ENCODE assay signal across 14 cellular contexts in genomic region chr22:37148031-37148651, GRCh38. TPM values are rescaled to one million over a fixed set of nuclear protein-coding genes. Genes with fewer than 3 reads are reported as not detected.
DNase-seq lines count a peak whose midpoint lies in the region; ATAC-seq and TF ChIP-seq lines count a peak whose summit lies in the region.
"Had no signal": no experiment of that assay in that cellular context is flagged by ENCODE, and none has a peak within 500 bp of the region (broad histone marks: within the 10 kb centered on the region; RNA-seq: fewer than 3 reads in every experiment).

No MANE protein-coding gene starts in this region.

- H3K4me3 Mint-ChIP-seq in stimulated activated naive CD8-positive, alpha-beta T cell treated with anti-CD3 and anti-CD28 coated beads, Interleukin-15, amount 100 ng/mL, for 72 hours, result peak overlapping the region; percentile 83 to 96

- H3K27me3 ChIP-seq in right cardiac atrium (ENCODE audit: control insufficient read depth, insufficient read depth), result no peaks in the 10 kb centered on the region
- peaks cover 0 to 21% of the 10 kb centered on the region in 2 donors for H3K27me3 ChIP-seq in tibial nerve
- H3K27me3 ChIP-seq: thyroid gland had no signal

- H3K4me3 ChIP-seq in right cardiac atrium (ENCODE audit: low read length) (no peak overlapping the region), tibial nerve (no peak overlapping the region)
- H3K4me3 ChIP-seq: esophagus muscularis mucosa, thyroid gland had no signal

- peaks cover 89% of the 10 kb centered on the region for H3K4me1 Mint-ChIP-seq in stimulated activated naive CD8-positive, alpha-beta T cell treated with anti-CD3 and anti-CD28 coated beads, Interleukin-15, amount 100 ng/mL, for 72 hours

- H3K9me3 Mint-ChIP-seq in stimulated activated naive CD8-positive, alpha-beta T cell treated with anti-CD3 and anti-CD28 coated beads, Interleukin-15, amount 100 ng/mL, for 72 hours, result peaks cover 0 to 15% of the 10 kb centered on the region in 2 donors

- H3K27ac Mint-ChIP-seq in stimulated activated naive CD8-positive, alpha-beta T cell treated with anti-CD3 and anti-CD28 coated beads, Interleukin-15, amount 100 ng/mL, for 72 hours, result peak overlapping the region; percentile 98

- no peak overlapping the region for H3K27ac ChIP-seq in right cardiac atrium (ENCODE audit: low read length)
- H3K27ac ChIP-seq in tibial nerve, result no peak overlapping the region
- H3K27ac ChIP-seq: esophagus muscularis mucosa, thyroid gland had no signal

- DNase-seq in right cardiac atrium, result peak in 2 of 3 donors; percentile 6 to 42
- DNase-seq in cardiac septum (ENCODE audit: low spot score), result no peak
- DNase-seq in activated CD4-positive, alpha-beta T cell treated with anti-CD3 and anti-CD28 coated beads, Interleukin-2, amount 50 U/mL, for 4 hours, result peak; percentile 35 to 50
- peak; percentile 29 for DNase-seq in effector CD4-positive, alpha-beta T cell
- DNase-seq in stimulated activated naive CD8-positive, alpha-beta T cell treated with anti-CD3 and anti-CD28 coated beads, Interleukin-15, amount 100 ng/mL, for 72 hours, result no peak
- DNase-seq in tibial nerve (ENCODE audit: low spot score in 2 of 2), result no peak
- no peak for DNase-seq in iPS-NIHi11 (ENCODE audit: low spot score)
- DNase-seq in NCI-H2227 (lab: John Stamatoyannopoulos, UW; ENCODE audit: unreplicated experiment), result no peak
- DNase-seq: ACHN, NCI-H187 treated with DMSO at 0.1 percent for 48 hours, thyroid gland had no signal

- no peak for ATAC-seq in right cardiac atrium
- no peak for ATAC-seq in stimulated activated naive CD8-positive, alpha-beta T cell treated with anti-CD3 and anti-CD28 coated beads, Interleukin-15, amount 100 ng/mL, for 72 hours

- no peaks in the 10 kb centered on the region for H3K4me1 ChIP-seq in right cardiac atrium (ENCODE audit: control insufficient read depth, insufficient read depth, low read length)
- peaks cover 0 to 4% (median 2%) of the 10 kb centered on the region in 4 donors for H3K4me1 ChIP-seq in tibial nerve
- H3K4me1 ChIP-seq: esophagus muscularis mucosa had no signal

- TF ChIP-seq POLR2A in tibial nerve (IDR thresholded peaks at IDR 0.05), result no peak

- H3K36me3 ChIP-seq in tibial nerve, result no peaks in the 10 kb centered on the region
- H3K36me3 ChIP-seq: esophagus muscularis mucosa, thyroid gland had no signal

- TF ChIP-seq CTCF in tibial nerve (IDR thresholded peaks at IDR 0.05), result no peak

- H3K27me3 Mint-ChIP-seq in stimulated activated naive CD8-positive, alpha-beta T cell treated with anti-CD3 and anti-CD28 coated beads, Interleukin-15, amount 100 ng/mL, for 72 hours, result no peaks in the 10 kb centered on the region

- H3K9me3 ChIP-seq in right cardiac atrium (ENCODE audit: control insufficient read depth, low read length), result no peaks in the 10 kb centered on the region
- peaks cover 0 to 16% (median 0%) of the 10 kb centered on the region in 4 donors for H3K9me3 ChIP-seq in tibial nerve
- H3K9me3 ChIP-seq: thyroid gland had no signal

- TF ChIP-seq EP300 in tibial nerve (IDR thresholded peaks at IDR 0.05), result no peak

- WGBS in right cardiac atrium, result 66% methylated on average over 17 of the region's 17 CpGs
- WGBS in tibial nerve, 2 donors, result 50 to 74% methylated on average over 13 to 17 of the region's 17 CpGs

- intact Hi-C loops in right cardiac atrium (cut with DNase I), result no loop called here
- intact Hi-C loops in cardiac septum (cut with DNase I), result no loop called here

RNA-seq across cellular contexts. Expression of gene IL2RB, which starts 1.6 kb away (rescaled TPM):
- total RNA-seq in right cardiac atrium, result under 1 TPM; 0.63 to 0.97 (median 0.72) TPM
- polyA plus RNA-seq in right cardiac atrium, result 0.32 TPM
- total RNA-seq in cardiac septum, result 0.51 TPM
- 1 to 10 TPM in 2 of 4 donors, under 1 TPM in 1, not detected in 1; 0.22 to 2.7 (median 1.2) TPM for total RNA-seq in tibial nerve
- total RNA-seq: G401, HT-29 had no signal

RNA-seq across cellular contexts. Expression of gene TMPRSS6, which starts 38.6 kb away (rescaled TPM):
- total RNA-seq in right cardiac atrium (not detected), cardiac septum (not detected), tibial nerve (not detected)
- polyA plus RNA-seq in right cardiac atrium, result not detected
- total RNA-seq: esophagus muscularis mucosa, G401, HT-29 had no signal

RNA-seq across cellular contexts. Expression of gene C1QTNF6, which starts 39.9 kb away (rescaled TPM):
- total RNA-seq in right cardiac atrium (1 to 10 TPM; 2.8 to 3.3 (median 2.8) TPM), cardiac septum (2.8 TPM), tibial nerve (1 to 10 TPM; 2.6 to 3.9 (median 3.4) TPM)
- 2.0 TPM for polyA plus RNA-seq in right cardiac atrium

Comparison
In these comparisons a context has a peak if more than half of its experiments do, and no peak if none do; other contexts are left out.
1. DNase-seq: peak in right cardiac atrium (2 of 3), activated CD4-positive, alpha-beta T cell treated with anti-CD3 and anti-CD28 coated beads, Interleukin-2, amount 50 U/mL, for 4 hours (2 of 2) and effector CD4-positive, alpha-beta T cell (single experiment); none in cardiac septum (single experiment), stimulated activated naive CD8-positive, alpha-beta T cell treated with anti-CD3 and anti-CD28 coated beads, Interleukin-15, amount 100 ng/mL, for 72 hours (0 of 2), tibial nerve (0 of 2), iPS-NIHi11 (single experiment) and NCI-H2227 (single experiment).